1 cellular context compared by ENCODE assay signal in the genomic region with DNA sequence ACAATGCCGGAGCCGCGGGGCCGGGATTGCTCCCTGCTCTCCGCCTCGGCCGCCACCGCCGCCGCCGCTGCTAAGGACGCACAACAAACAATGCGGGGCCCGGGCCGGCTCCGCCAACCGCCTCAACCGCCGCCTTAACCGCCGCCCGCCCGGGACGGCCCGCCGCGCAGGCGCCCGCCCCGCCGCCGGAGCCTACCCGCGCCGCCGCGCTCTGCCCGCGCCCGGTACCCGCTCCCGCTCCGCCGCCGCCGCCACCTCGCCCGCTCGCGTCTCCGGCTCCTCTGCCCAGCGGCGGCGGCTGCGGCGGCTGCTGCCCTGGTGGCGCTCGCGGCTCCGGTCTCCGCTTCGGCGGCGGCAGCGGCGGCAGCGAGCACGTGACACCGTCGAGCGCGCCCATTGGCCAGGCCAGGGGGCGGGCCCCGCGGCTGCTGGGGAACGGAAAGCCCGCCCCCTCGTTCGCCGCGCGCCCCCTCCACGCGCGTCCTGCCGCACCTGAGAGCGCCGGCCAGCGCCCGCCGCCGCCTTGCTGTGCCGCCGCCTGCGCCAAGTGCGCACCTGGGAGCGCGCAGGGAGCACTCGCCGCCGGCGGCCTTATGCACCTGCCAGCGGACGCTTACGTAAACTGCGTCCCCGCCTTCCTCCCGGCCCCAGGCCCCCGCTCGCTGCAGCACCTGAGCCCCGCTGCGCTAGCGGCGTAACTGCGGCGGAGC.
A peak's percentile ranks its signal among the peaks of the same experiment; 100 is the strongest.
TF ChIP-seq lines count a peak whose summit lies in the region.

Gene STRBP (minus strand): TSS at position 347 of the 710 bp plus-strand sequence. CDS start 84,452 bp downstream, outside the sequence.

TF ChIP-seq in K562, 482 proteins besides CTCF, POLR2A, EP300 and RAD21 (continued from another document and continues in another):
- TF ChIP-seq, protein P1, sequence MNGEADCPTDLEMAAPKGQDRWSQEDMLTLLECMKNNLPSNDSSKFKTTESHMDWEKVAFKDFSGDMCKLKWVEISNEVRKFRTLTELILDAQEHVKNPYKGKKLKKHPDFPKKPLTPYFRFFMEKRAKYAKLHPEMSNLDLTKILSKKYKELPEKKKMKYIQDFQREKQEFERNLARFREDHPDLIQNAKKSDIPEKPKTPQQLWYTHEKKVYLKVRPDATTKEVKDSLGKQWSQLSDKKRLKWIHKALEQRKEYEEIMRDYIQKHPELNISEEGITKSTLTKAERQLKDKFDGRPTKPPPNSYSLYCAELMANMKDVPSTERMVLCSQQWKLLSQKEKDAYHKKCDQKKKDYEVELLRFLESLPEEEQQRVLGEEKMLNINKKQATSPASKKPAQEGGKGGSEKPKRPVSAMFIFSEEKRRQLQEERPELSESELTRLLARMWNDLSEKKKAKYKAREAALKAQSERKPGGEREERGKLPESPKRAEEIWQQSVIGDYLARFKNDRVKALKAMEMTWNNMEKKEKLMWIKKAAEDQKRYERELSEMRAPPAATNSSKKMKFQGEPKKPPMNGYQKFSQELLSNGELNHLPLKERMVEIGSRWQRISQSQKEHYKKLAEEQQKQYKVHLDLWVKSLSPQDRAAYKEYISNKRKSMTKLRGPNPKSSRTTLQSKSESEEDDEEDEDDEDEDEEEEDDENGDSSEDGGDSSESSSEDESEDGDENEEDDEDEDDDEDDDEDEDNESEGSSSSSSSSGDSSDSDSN (IDR thresholded peaks at IDR 0.05; ENCODE audit: borderline replicate concordance in 1 of 2, low read depth in 2 of 2, low read length in 2 of 2) = peak; percentile 8 to 57; a peak in 2 of 4 replicates
- TF ChIP-seq E2F6 (IDR thresholded peaks at IDR 0.05; ENCODE audit: borderline replicate concordance in 1 of 2, extremely low read depth in 1 of 2, insufficient read depth in 1 of 2, insufficient read length in 1 of 2, low read depth in 1 of 2, low read length in 1 of 2, poor library complexity in 1 of 2, severe bottlenecking in 1 of 2) (peak; percentile 20 to 64), ZMIZ1 (IDR thresholded peaks at IDR 0.05; ENCODE audit: low read depth in 2 of 2, low read length in 2 of 2) (no peak), VEZF1 (CRISPR knock-in tag; IDR thresholded peaks at IDR 0.05) (peak; percentile 76), YY1 (IDR thresholded peaks at IDR 0.05; ENCODE audit: borderline replicate concordance in 1 of 3, control insufficient read depth in 1 of 3, extremely low read depth in 1 of 3, insufficient read depth in 3 of 3, insufficient read length in 1 of 3, insufficient replicate concordance in 2 of 3, low read depth in 1 of 3, low read length in 2 of 3) (peak in 1 of 3 experiments; percentile 18), GMEB1 (CRISPR knock-in tag; IDR thresholded peaks at IDR 0.05) (peak; percentile 61), KDM1A (IDR thresholded peaks at IDR 0.05) (no peak), XRCC4 (IDR thresholded peaks at IDR 0.05; ENCODE audit: extremely low read depth, insufficient read depth, insufficient read length) (no peak), KDM5B (IDR thresholded peaks at IDR 0.05; ENCODE audit: insufficient replicate concordance, low read depth, low read length) (no peak), CREM (IDR thresholded peaks at IDR 0.05; ENCODE audit: low read depth) (peak; percentile 5; the same call in 1 of the 2 replicates), RCOR1 (IDR thresholded peaks at IDR 0.05; ENCODE audit: borderline replicate concordance in 1 of 2, low read depth in 2 of 2, low read length in 2 of 2) (0 out of 4 replicates have a peak, but pooled peaks of 1 of the 2 experiments have one; percentile 11), ETS1 (conservative IDR thresholded peaks at IDR 0.05; ENCODE audit: control insufficient read depth, low read depth, low read length) (0 out of 2 replicates have a peak, but pooled peaks have one; percentile 10), NCOA2 (IDR thresholded peaks at IDR 0.05; ENCODE audit: partially characterized antibody in 2 of 2) (no peak), ZNF384 (IDR thresholded peaks at IDR 0.05; ENCODE audit: low read depth, low read length) (no peak), FOXP1 (CRISPR knock-in tag; IDR thresholded peaks at IDR 0.05) (0 out of 2 replicates have a peak, but pooled peaks have one; percentile 29), ELK1 (CRISPR knock-in tag; IDR thresholded peaks at IDR 0.05) (no peak), POLR3G (IDR thresholded peaks at IDR 0.05; ENCODE audit: extremely low read depth, insufficient read length, insufficient replicate concordance) (no peak), SIX5 (IDR thresholded peaks at IDR 0.05; ENCODE audit: borderline replicate concordance in 1 of 2, insufficient read depth in 1 of 2, low read depth in 1 of 2, low read length in 2 of 2) (peak; percentile 4 to 32; a peak in 2 of 4 replicates), ZNF124 (CRISPR knock-in tag; IDR thresholded peaks at IDR 0.05) (no peak), RBBP5 (IDR thresholded peaks at IDR 0.05; ENCODE audit: borderline replicate concordance, insufficient read depth, low read length, poor library complexity, severe bottlenecking) (peak; percentile 78), HNRNPL (IDR thresholded peaks at IDR 0.05; ENCODE audit: low read depth, low read length) (peak; percentile 97), STAT5B (CRISPR knock-in tag; IDR thresholded peaks at IDR 0.05) (no peak)
- TF ChIP-seq, protein P2, sequence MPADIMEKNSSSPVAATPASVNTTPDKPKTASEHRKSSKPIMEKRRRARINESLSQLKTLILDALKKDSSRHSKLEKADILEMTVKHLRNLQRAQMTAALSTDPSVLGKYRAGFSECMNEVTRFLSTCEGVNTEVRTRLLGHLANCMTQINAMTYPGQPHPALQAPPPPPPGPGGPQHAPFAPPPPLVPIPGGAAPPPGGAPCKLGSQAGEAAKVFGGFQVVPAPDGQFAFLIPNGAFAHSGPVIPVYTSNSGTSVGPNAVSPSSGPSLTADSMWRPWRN (IDR thresholded peaks at IDR 0.05; ENCODE audit: low read depth) = no peak
- TF ChIP-seq, protein P3, sequence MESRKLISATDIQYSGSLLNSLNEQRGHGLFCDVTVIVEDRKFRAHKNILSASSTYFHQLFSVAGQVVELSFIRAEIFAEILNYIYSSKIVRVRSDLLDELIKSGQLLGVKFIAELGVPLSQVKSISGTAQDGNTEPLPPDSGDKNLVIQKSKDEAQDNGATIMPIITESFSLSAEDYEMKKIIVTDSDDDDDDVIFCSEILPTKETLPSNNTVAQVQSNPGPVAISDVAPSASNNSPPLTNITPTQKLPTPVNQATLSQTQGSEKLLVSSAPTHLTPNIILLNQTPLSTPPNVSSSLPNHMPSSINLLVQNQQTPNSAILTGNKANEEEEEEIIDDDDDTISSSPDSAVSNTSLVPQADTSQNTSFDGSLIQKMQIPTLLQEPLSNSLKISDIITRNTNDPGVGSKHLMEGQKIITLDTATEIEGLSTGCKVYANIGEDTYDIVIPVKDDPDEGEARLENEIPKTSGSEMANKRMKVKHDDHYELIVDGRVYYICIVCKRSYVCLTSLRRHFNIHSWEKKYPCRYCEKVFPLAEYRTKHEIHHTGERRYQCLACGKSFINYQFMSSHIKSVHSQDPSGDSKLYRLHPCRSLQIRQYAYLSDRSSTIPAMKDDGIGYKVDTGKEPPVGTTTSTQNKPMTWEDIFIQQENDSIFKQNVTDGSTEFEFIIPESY (CRISPR knock-in tag; IDR thresholded peaks at IDR 0.05) = 0 out of 2 replicates have a peak, but pooled peaks have one; percentile 30
- TF ChIP-seq, protein P4, sequence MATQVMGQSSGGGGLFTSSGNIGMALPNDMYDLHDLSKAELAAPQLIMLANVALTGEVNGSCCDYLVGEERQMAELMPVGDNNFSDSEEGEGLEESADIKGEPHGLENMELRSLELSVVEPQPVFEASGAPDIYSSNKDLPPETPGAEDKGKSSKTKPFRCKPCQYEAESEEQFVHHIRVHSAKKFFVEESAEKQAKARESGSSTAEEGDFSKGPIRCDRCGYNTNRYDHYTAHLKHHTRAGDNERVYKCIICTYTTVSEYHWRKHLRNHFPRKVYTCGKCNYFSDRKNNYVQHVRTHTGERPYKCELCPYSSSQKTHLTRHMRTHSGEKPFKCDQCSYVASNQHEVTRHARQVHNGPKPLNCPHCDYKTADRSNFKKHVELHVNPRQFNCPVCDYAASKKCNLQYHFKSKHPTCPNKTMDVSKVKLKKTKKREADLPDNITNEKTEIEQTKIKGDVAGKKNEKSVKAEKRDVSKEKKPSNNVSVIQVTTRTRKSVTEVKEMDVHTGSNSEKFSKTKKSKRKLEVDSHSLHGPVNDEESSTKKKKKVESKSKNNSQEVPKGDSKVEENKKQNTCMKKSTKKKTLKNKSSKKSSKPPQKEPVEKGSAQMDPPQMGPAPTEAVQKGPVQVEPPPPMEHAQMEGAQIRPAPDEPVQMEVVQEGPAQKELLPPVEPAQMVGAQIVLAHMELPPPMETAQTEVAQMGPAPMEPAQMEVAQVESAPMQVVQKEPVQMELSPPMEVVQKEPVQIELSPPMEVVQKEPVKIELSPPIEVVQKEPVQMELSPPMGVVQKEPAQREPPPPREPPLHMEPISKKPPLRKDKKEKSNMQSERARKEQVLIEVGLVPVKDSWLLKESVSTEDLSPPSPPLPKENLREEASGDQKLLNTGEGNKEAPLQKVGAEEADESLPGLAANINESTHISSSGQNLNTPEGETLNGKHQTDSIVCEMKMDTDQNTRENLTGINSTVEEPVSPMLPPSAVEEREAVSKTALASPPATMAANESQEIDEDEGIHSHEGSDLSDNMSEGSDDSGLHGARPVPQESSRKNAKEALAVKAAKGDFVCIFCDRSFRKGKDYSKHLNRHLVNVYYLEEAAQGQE (CRISPR knock-in tag; IDR thresholded peaks at IDR 0.05; ENCODE audit: low read depth) = peak; percentile 59; the same call in 1 of the 2 replicates
- TF ChIP-seq, protein P5, sequence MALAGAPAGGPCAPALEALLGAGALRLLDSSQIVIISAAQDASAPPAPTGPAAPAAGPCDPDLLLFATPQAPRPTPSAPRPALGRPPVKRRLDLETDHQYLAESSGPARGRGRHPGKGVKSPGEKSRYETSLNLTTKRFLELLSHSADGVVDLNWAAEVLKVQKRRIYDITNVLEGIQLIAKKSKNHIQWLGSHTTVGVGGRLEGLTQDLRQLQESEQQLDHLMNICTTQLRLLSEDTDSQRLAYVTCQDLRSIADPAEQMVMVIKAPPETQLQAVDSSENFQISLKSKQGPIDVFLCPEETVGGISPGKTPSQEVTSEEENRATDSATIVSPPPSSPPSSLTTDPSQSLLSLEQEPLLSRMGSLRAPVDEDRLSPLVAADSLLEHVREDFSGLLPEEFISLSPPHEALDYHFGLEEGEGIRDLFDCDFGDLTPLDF (CRISPR knock-in tag; IDR thresholded peaks at IDR 0.05) = no peak
